Comparison of ENCODE assay signal across 6 cellular contexts in genomic region chr5:83839788-83840187, GRCh38.
"Had no signal": no experiment of that assay in that cellular context is flagged by ENCODE, and none has a peak within 500 bp of the region (broad histone marks: within the 10 kb centered on the region; RNA-seq: fewer than 3 reads in every experiment).

No MANE protein-coding gene starts in this region.

- ATAC-seq: GM23338, HepG2 had no signal

- H3K36me3 Mint-ChIP-seq: IgD-negative memory B cell had no signal

- H2AFZ ChIP-seq: GM23338 had no signal

- H3K4me3 Mint-ChIP-seq: GM23338, H9, IgD-negative memory B cell had no signal

- H3K4me2 ChIP-seq: GM23338 had no signal

- H3K4me1 Mint-ChIP-seq: GM23338, H9 had no signal

- DNase-seq: H9, HCEC 1CT had no signal

- H3K4me3 ChIP-seq: GM23338 had no signal

- H3K27me3 Mint-ChIP-seq: IgD-negative memory B cell had no signal

- H3K27ac Mint-ChIP-seq: GM23338, H9, IgD-negative memory B cell had no signal

- H3K9me3 Mint-ChIP-seq: GM23338, H9 had no signal

- H3K27ac ChIP-seq: HL-60 had no signal
